ENCODE assay signal across 1 cellular context in genomic region chr1:110345480-110345879, GRCh38.
A peak's percentile ranks its signal among the peaks of the same experiment; 100 is the strongest.
TF ChIP-seq lines count a peak whose summit lies in the region.

No MANE protein-coding gene starts in this region.

TF ChIP-seq in K562, 482 proteins besides CTCF, POLR2A, EP300 and RAD21:
- no peak for TF ChIP-seq ZNF586 (CRISPR knock-in tag; conservative IDR thresholded peaks at IDR 0.05)
- TF ChIP-seq NFRKB (IDR thresholded peaks at IDR 0.05; ENCODE audit: low read depth) = no peak
- TF ChIP-seq HMBOX1 (IDR thresholded peaks at IDR 0.05) = no peak
- no peak for TF ChIP-seq ZBTB34 (CRISPR knock-in tag; IDR thresholded peaks at IDR 0.05)
- peak; percentile 64 for TF ChIP-seq PRDM10 (IDR thresholded peaks at IDR 0.05; ENCODE audit: partially characterized antibody)
- TF ChIP-seq NELFE (IDR thresholded peaks at IDR 0.05; ENCODE audit: insufficient read depth, insufficient read length) = no peak
- no peak for TF ChIP-seq POLR2B (IDR thresholded peaks at IDR 0.05; ENCODE audit: low read depth, partially characterized antibody)
TF ChIP-seq in K562: peak in this region for 1.
